ENCODE assay signal across 8 cellular contexts in genomic region chr2:70552501-70553333, GRCh38. TPM values are rescaled to one million over a fixed set of nuclear protein-coding genes. Genes with fewer than 3 reads are reported as not detected.
DNase-seq lines count a peak whose midpoint lies in the region; ATAC-seq, FAIRE-seq and TF ChIP-seq lines count a peak whose summit lies in the region.

No MANE protein-coding gene starts in this region.

- H3K23ac ChIP-seq in H9 (ENCODE audit: insufficient read length, low read depth, low read length) = no peak overlapping the region

- no peak overlapping the region for H2BK12ac ChIP-seq in H9 (ENCODE audit: insufficient read length, low read depth, low read length)

- H3T11ph ChIP-seq in H9 (ENCODE audit: low read length) = no peak overlapping the region

- no CpG with 5 or more reads among the region's 45 CpGs for WGBS in H9 (ENCODE audit: extremely low coverage, insufficient read length, low lambda C conversion rate)

- H3K27me3 ChIP-seq in H9 (ENCODE audit: insufficient read depth, low read length) (peaks cover 8% of the 10 kb centered on the region; the same call in 1 of the 2 replicates), bronchial epithelial cell (ENCODE audit: control insufficient read depth, insufficient read depth, low read length) (no peaks in the 10 kb centered on the region), mucosa of rectum (ENCODE audit: control insufficient read depth in 2 of 2, insufficient read depth in 2 of 2, low read length in 2 of 2) (peaks cover 0 to 7% of the 10 kb centered on the region in 2 donors)

- H2AFZ ChIP-seq in H9 (ENCODE audit: low read length) = no peak overlapping the region
- no peak overlapping the region for H2AFZ ChIP-seq in OCI-LY7 (ENCODE audit: low read length)

- H3K4me1 ChIP-seq in H9 (ENCODE audit: insufficient read depth, low read length) (no peaks in the 10 kb centered on the region), mucosa of rectum (ENCODE audit: control insufficient read depth in 2 of 2, insufficient read depth in 2 of 2, low read length in 2 of 2) (peaks cover 14 to 22% of the 10 kb centered on the region in 2 donors), OCI-LY7 (ENCODE audit: insufficient read depth, low read length, poor library complexity, severe bottlenecking) (no peaks in the 10 kb centered on the region)

- no peak overlapping the region for H3K27ac ChIP-seq in H9 (ENCODE audit: insufficient read length, low read depth, low read length)
- peak overlapping the region; percentile 95 for H3K27ac ChIP-seq in mucosa of rectum (ENCODE audit: low read depth in 2 of 2, low read length in 2 of 2)
- H3K27ac ChIP-seq in OCI-LY7 (ENCODE audit: low read depth, low read length, poor library complexity, severe bottlenecking) = no peak overlapping the region

- DNase-seq in H9 = peak; percentile 38
- peak; percentile 17 for DNase-seq in NCI-H748 treated with DMSO at 0.1 percent for 48 hours (lab: John Stamatoyannopoulos, UW)
- DNase-seq in bronchial epithelial cell (ENCODE audit: low read depth) = peak; percentile 52
- DNase-seq in OCI-LY7 (ENCODE audit: low spot score) = no peak
- DNase-seq in posterior vena cava (ENCODE audit: low spot score) = no peak
- DNase-seq in NCI-H446 treated with DMSO at 0.1 percent for 48 hours (lab: John Stamatoyannopoulos, UW) = no peak

- no peak for FAIRE-seq in bronchial epithelial cell (lab: Jason Lieb, UNC)

- peaks cover 0 to 1% (median 0%) of the 10 kb centered on the region in 3 experiments; a peak in 1 of 7 replicates for H3K36me3 Mint-ChIP-seq in H9 (ENCODE audit: insufficient read depth in 1 of 3, low read depth in 3 of 3)

- H3K79me2 ChIP-seq in H9 (ENCODE audit: insufficient read depth, low read length) = no peaks in the 10 kb centered on the region
- no peaks in the 10 kb centered on the region for H3K79me2 ChIP-seq in OCI-LY7 (ENCODE audit: insufficient read depth, low read depth, low read length)

- H3K4ac ChIP-seq in H9 (ENCODE audit: low read depth, low read length) = no peak overlapping the region

- H2BK5ac ChIP-seq in H9 (ENCODE audit: insufficient read length, low read length) = no peak overlapping the region

- intact Hi-C loops in OCI-LY7 (cut with micrococcal nuclease; ENCODE audit: unreplicated experiment) (no loop called here), posterior vena cava (cut with DNase I) (no loop called here)

- H4K91ac ChIP-seq in H9 (ENCODE audit: insufficient read length, low read depth, low read length) = no peak overlapping the region

- H2BK120ac ChIP-seq in H9 (ENCODE audit: low read depth, low read length, poor library complexity, severe bottlenecking) = no peak overlapping the region

- TF ChIP-seq POLR2A in GM18505 (IDR thresholded peaks at IDR 0.05; ENCODE audit: borderline replicate concordance, extremely low read depth, insufficient read depth, insufficient read length) = no peak

- H3K9me3 ChIP-seq in H9 (ENCODE audit: control insufficient read depth, low read depth, low read length) (no peaks in the 10 kb centered on the region), mucosa of rectum (ENCODE audit: control insufficient read depth in 2 of 2, low read length in 2 of 2) (no peaks in the 10 kb centered on the region), OCI-LY7 (ENCODE audit: low read length) (no peaks in the 10 kb centered on the region)

- BruUV-seq in OCI-LY7 (replicated peaks; lab: Mats Ljungman, UMichigan) = no TSS peak

- no peak overlapping the region for H3K14ac ChIP-seq in H9 (ENCODE audit: insufficient read depth, low read length)

- no peaks in the 10 kb centered on the region for H3K9me2 ChIP-seq in OCI-LY7 (ENCODE audit: insufficient read depth, low read length)

- POLR2A ChIA-PET in OCI-LY7 (lab: Charles Lee) = no interaction called here

- H3K27ac Mint-ChIP-seq in H9 = peak overlapping the region in 1 of 3 experiments; percentile 40; a peak in 2 of 7 replicates

- H3K4me3 ChIP-seq in bronchial epithelial cell (ENCODE audit: low read depth, low read length) = peak overlapping the region; percentile 89
- H3K4me3 ChIP-seq in mucosa of rectum (ENCODE audit: low read length in 2 of 2) = peak overlapping the region; percentile 81 to 83
- H3K4me3 ChIP-seq in OCI-LY7 (ENCODE audit: low read depth, low read length, poor library complexity, severe bottlenecking) = no peak overlapping the region

- no peaks in the 10 kb centered on the region for H4K20me1 ChIP-seq in H9 (ENCODE audit: control insufficient read depth, insufficient read depth, insufficient read length)
- H4K20me1 ChIP-seq in OCI-LY7 (ENCODE audit: insufficient read depth, low read length) = no peaks in the 10 kb centered on the region

- H3K9ac ChIP-seq in H9 (ENCODE audit: extremely low read depth, insufficient read length, low read length) (peak overlapping the region; percentile 3), mucosa of rectum (ENCODE audit: low read depth in 1 of 2, low read length in 2 of 2) (peak overlapping the region; percentile 83 to 85)

- peaks cover 37% of the 10 kb centered on the region for H3K27me3 Mint-ChIP-seq in H9 (ENCODE audit: low read depth)

- H3K56ac ChIP-seq in H9 (ENCODE audit: insufficient read length, low read depth, low read length) = no peak overlapping the region

- no peak for TF ChIP-seq CTCF in H9 (conservative IDR thresholded peaks at IDR 0.05)
- TF ChIP-seq CTCF in bronchial epithelial cell (IDR thresholded peaks at IDR 0.05; ENCODE audit: insufficient read depth, low read length, severe bottlenecking) = no peak
- TF ChIP-seq CTCF in OCI-LY7 (conservative IDR thresholded peaks at IDR 0.05; ENCODE audit: low read length) = no peak

- H3K18ac ChIP-seq in H9 (ENCODE audit: insufficient read length, low read depth, low read length) = no peak overlapping the region

- H3K36me3 ChIP-seq in bronchial epithelial cell (ENCODE audit: control insufficient read depth, insufficient read depth, low read length) = no peaks in the 10 kb centered on the region
- no peaks in the 10 kb centered on the region for H3K36me3 ChIP-seq in mucosa of rectum (ENCODE audit: control insufficient read depth in 2 of 2, insufficient read depth in 2 of 2, low read length in 2 of 2)
- H3K36me3 ChIP-seq in OCI-LY7 (ENCODE audit: insufficient read depth, low read length) = no peaks in the 10 kb centered on the region

- H2BK20ac ChIP-seq in H9 (ENCODE audit: low read depth, low read length, poor library complexity, severe bottlenecking) = no peak overlapping the region

- no peak for ATAC-seq in GM18505 (IDR thresholded peaks at IDR 0.05; ENCODE audit: unreplicated experiment)

- H3K4me2 ChIP-seq in H9 (ENCODE audit: insufficient read depth, insufficient read length, low read length) = peak overlapping the region; percentile 83
- no peak overlapping the region for H3K4me2 ChIP-seq in OCI-LY7 (ENCODE audit: low read length)

- no peak overlapping the region for H4K5ac ChIP-seq in H9 (ENCODE audit: insufficient read length, low read depth, low read length)

- H3K23me2 ChIP-seq in H9 (ENCODE audit: insufficient read length, low read depth, low read length, poor library complexity, severe bottlenecking) = peaks cover 18% of the 10 kb centered on the region

- H4K8ac ChIP-seq in H9 (replicated peaks; ENCODE audit: insufficient read length, low read depth, low read length) = no peak overlapping the region

- CTCF ChIA-PET in OCI-LY7 (lab: Charles Lee; ENCODE audit: unreplicated experiment) = no interaction called here

- H2BK15ac ChIP-seq in H9 (ENCODE audit: low read depth, low read length) = no peak overlapping the region

- peaks cover 23 to 25% of the 10 kb centered on the region in 2 experiments for H3K4me1 Mint-ChIP-seq in H9

- H3K9me3 Mint-ChIP-seq in H9 = peaks cover 0 to 4% of the 10 kb centered on the region in 2 experiments; a peak in 1 of 5 replicates

- H2AK5ac ChIP-seq in H9 (ENCODE audit: insufficient read length, low read length) = no peak overlapping the region

- H3K79me1 ChIP-seq in H9 (ENCODE audit: insufficient read depth, low read depth, low read length, poor library complexity, severe bottlenecking) = no peaks in the 10 kb centered on the region

- peak overlapping the region; percentile 85 to 94 for H3K4me3 Mint-ChIP-seq in H9

RNA-seq across cellular contexts. Expression of gene TGFA, which starts 0.9 kb away (rescaled TPM):
- total RNA-seq in H9 (2021) (2.5 and 3.3 TPM in 2 replicates), bronchial epithelial cell (85.3 and 111 TPM in 2 replicates), OCI-LY7 (2022) (not detected in 2 replicates), posterior vena cava (1 to 10 TPM in 1 of 2 donors, under 1 TPM in 1; 0.71 to 1.4 TPM)
- total RNA-seq in OCI-LY7 (2014; rRNA removed; shearing (Covaris generic)) = not detected in 2 replicates

Comparison
In these comparisons a context has a peak if more than half of its experiments do, and no peak if none do; other contexts are left out.
1. DNase-seq: peak in H9 (single experiment), NCI-H748 treated with DMSO at 0.1 percent for 48 hours (single experiment) and bronchial epithelial cell (single experiment); none in OCI-LY7 (single experiment), posterior vena cava (single experiment) and NCI-H446 treated with DMSO at 0.1 percent for 48 hours (single experiment).
2. H3K27ac ChIP-seq: peak in mucosa of rectum (2 of 2); none in H9 (single experiment) and OCI-LY7 (single experiment).
3. RNA of gene TGFA, which starts 0.9 kb away (total RNA-seq): 85.3 to 111 TPM in bronchial epithelial cell; 2.5 to 3.3 TPM in H9, 0.71 to 1.4 TPM in posterior vena cava and not detected in OCI-LY7; every median in the first group is over 10 times any median in the second.